In the genomic region with DNA sequence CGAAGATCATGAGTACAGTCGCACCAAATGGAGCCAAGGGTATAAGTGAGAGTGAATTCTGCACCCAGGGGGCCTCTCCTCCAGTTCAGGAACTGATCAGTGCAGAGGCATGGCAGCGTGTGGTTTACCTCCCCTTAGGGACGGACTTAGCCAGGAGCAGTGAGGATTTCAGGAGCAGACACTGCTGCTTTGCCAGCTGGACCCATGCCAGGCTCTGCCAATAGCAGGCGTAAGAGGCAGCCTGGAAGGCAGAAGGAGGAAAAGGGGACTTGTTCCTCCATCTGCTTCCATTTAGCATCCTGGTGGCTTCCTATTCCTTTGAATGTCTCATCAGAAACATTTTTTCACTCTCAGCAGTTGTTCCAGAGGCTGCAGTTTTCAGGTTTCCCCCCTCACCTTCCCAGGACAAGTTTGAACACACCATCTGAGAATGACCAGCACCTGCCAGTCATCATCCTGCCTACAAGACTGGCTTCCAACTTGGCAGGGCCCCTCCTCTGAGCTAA, we compare ENCODE assay signal across 1 cellular context.
TF ChIP-seq lines count a peak whose summit lies in the region.

No MANE protein-coding gene starts in this region.

TF ChIP-seq in HepG2, 621 proteins besides CTCF, POLR2A, EP300 and RAD21 (continued from another document):
- TF ChIP-seq ZNF451 (CRISPR knock-in tag; IDR thresholded peaks at IDR 0.05) (no peak), HMGA1 (CRISPR knock-in tag; conservative IDR thresholded peaks at IDR 0.05) (no peak), ZNF761 (CRISPR knock-in tag; conservative IDR thresholded peaks at IDR 0.05) (no peak), SAFB2 (CRISPR knock-in tag; IDR thresholded peaks at IDR 0.05; ENCODE audit: borderline replicate concordance, low read depth) (no peak), RBM39 (IDR thresholded peaks at IDR 0.05; ENCODE audit: low read depth, low read length, poor library complexity, severe bottlenecking) (no peak), DBP (CRISPR knock-in tag; IDR thresholded peaks at IDR 0.05; ENCODE audit: not compliant biosample characterization) (no peak)
